ENCODE assay signal across 8 cellular contexts in the genomic region with DNA sequence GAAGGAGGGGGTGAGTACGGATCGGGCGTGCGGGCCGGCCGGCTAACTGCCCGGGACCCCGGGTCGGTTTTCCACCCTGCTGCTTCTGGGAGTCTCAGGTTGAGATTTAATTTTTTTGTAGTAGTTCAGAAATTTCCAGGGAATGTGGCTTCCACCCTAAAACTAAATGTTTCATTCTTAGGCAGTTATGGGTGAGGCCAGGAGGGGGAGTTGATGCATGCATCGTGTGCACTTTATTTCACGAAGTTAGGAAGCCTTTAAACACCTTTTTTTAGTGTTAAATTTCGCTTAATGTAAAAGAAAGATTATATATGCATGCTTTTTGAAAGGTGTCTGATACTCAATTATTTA.
A peak's percentile ranks its signal among the peaks of the same experiment; 100 is the strongest.
DNase-seq lines count a peak whose midpoint lies in the region; ATAC-seq, FAIRE-seq and TF ChIP-seq lines count a peak whose summit lies in the region.

No MANE protein-coding gene starts in this region.

- H3K36me3 Mint-ChIP-seq in stimulated activated naive CD8-positive, alpha-beta T cell treated with anti-CD3 and anti-CD28 coated beads, Interleukin-15, Interleukin-2, amounts not matched to agents 100 ng/mL and 50 ng/mL, for 24 hours (ENCODE audit: low read depth) = peaks cover 49% of the 10 kb centered on the region
- peaks cover 24% of the 10 kb centered on the region for H3K36me3 Mint-ChIP-seq in memory B cell

- no peaks in the 10 kb centered on the region for H3K9me3 Mint-ChIP-seq in stimulated activated naive CD8-positive, alpha-beta T cell treated with anti-CD3 and anti-CD28 coated beads, Interleukin-15, Interleukin-2, amounts not matched to agents 100 ng/mL and 50 ng/mL, for 24 hours
- H3K9me3 Mint-ChIP-seq in memory B cell = no peaks in the 10 kb centered on the region

- peak overlapping the region; percentile 97 for H3K4me3 Mint-ChIP-seq in stimulated activated naive CD8-positive, alpha-beta T cell treated with anti-CD3 and anti-CD28 coated beads, Interleukin-15, Interleukin-2, amounts not matched to agents 100 ng/mL and 50 ng/mL, for 24 hours
- H3K4me3 Mint-ChIP-seq in memory B cell = peak overlapping the region; percentile 89

- peaks cover 72% of the 10 kb centered on the region for H3K4me1 Mint-ChIP-seq in stimulated activated naive CD8-positive, alpha-beta T cell treated with anti-CD3 and anti-CD28 coated beads, Interleukin-15, Interleukin-2, amounts not matched to agents 100 ng/mL and 50 ng/mL, for 24 hours (ENCODE audit: low read depth)
- H3K4me1 Mint-ChIP-seq in memory B cell = peaks cover 32% of the 10 kb centered on the region

- in situ Hi-C loops in astrocyte of the spinal cord (cut with HindIII; ENCODE audit: low sequenced_read_pairs) = no loop called here

- DNase-seq in stimulated activated naive CD8-positive, alpha-beta T cell treated with anti-CD3 and anti-CD28 coated beads, Interleukin-15, Interleukin-2, amounts not matched to agents 100 U/mL and 50 U/mL, for 24 hours = no peak
- DNase-seq in astrocyte of the spinal cord (ENCODE audit: low read depth, low spot score) (peak; percentile 29), memory B cell (ENCODE audit: low spot score in 2 of 2) (no peak), GM19239 (ENCODE audit: insufficient read length, low spot score) (no peak), NCI-H524 treated with DMSO at 0.1 percent for 48 hours (lab: John Stamatoyannopoulos, UW) (no peak)

- FAIRE-seq in GM19239 (lab: Jason Lieb, UNC) = no peak

- no peak for ATAC-seq in stimulated activated naive CD8-positive, alpha-beta T cell treated with anti-CD3 and anti-CD28 coated beads, Interleukin-15, Interleukin-2, amounts not matched to agents 100 U/mL and 50 U/mL, for 24 hours
- ATAC-seq in memory B cell (ENCODE audit: low read depth) (no peak), HG03139 (IDR thresholded peaks at IDR 0.05; ENCODE audit: unreplicated experiment) (no peak), HG03354 (IDR thresholded peaks at IDR 0.05; ENCODE audit: poor library complexity, severe bottlenecking, unreplicated experiment) (no peak)

- peak overlapping the region; percentile 89 for H3K27ac Mint-ChIP-seq in stimulated activated naive CD8-positive, alpha-beta T cell treated with anti-CD3 and anti-CD28 coated beads, Interleukin-15, Interleukin-2, amounts not matched to agents 100 ng/mL and 50 ng/mL, for 24 hours
- peak overlapping the region; percentile 55 for H3K27ac Mint-ChIP-seq in memory B cell

- peak; percentile 40 for TF ChIP-seq CTCF in astrocyte of the spinal cord (IDR thresholded peaks at IDR 0.05; ENCODE audit: low read depth, low read length)

- H3K27me3 Mint-ChIP-seq in stimulated activated naive CD8-positive, alpha-beta T cell treated with anti-CD3 and anti-CD28 coated beads, Interleukin-15, Interleukin-2, amounts not matched to agents 100 ng/mL and 50 ng/mL, for 24 hours = no peaks in the 10 kb centered on the region
- H3K27me3 Mint-ChIP-seq in memory B cell = no peaks in the 10 kb centered on the region

- H3K4me3 ChIP-seq in astrocyte of the spinal cord (ENCODE audit: low read depth, low read length) = peak overlapping the region; percentile 91
